In the genomic region with DNA sequence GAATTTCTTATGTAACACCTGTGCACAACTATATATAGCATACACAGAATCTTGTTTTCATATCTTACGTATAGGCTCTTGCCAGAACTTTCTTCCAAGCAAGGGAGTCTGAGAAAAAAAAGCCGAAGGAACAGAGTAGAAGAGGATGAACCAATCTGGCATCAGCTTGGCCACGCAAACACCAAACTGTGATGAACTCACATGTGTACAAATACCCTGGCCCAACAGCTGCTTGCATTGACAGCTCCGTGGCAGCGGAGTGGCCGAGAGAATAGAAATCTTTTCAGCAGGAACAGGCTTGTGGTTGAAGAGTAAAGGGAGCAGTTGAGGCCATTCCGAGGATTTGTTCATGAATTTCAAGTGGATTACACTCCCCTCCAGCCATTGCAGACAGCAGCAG, we compare ENCODE assay signal across 18 cellular contexts.
A peak's percentile ranks its signal among the peaks of the same experiment; 100 is the strongest.
DNase-seq lines count a peak whose midpoint lies in the region; ATAC-seq and TF ChIP-seq lines count a peak whose summit lies in the region.
"Had no signal": no experiment of that assay in that cellular context is flagged by ENCODE, and none has a peak within 500 bp of the region (broad histone marks: within the 10 kb centered on the region; RNA-seq: fewer than 3 reads in every experiment).

No MANE protein-coding gene starts in this region.

- no peak overlapping the region for H3K4me2 ChIP-seq in neuronal stem cell (ENCODE audit: insufficient read depth, low read length, poor library complexity, severe bottlenecking)
- H3K4me2 ChIP-seq: A549 had no signal

- no peak overlapping the region for H2BK5ac ChIP-seq in neuronal stem cell (ENCODE audit: low read length)

- H2BK12ac ChIP-seq in neuronal stem cell (ENCODE audit: low read length), result no peak overlapping the region

- intact Hi-C loops in Right ventricle myocardium inferior (cut with DNase I) (no loop called here), cardiac septum (cut with DNase I) (no loop called here), uterus (cut with DNase I; ENCODE audit: low total_unique reads) (no loop called here)

- no CpG with 5 or more reads among the region's 7 CpGs for WGBS in neuronal stem cell (ENCODE audit: extremely low coverage in 2 of 2, insufficient read length in 2 of 2, insufficient replicate concordance in 1 of 2), 2 donors

- H3K27ac ChIP-seq in neuronal stem cell (replicated peaks; ENCODE audit: low read length), result no peak overlapping the region
- no peak overlapping the region for H3K27ac ChIP-seq in uterus
- H3K27ac ChIP-seq: A549, breast epithelium, epithelial cell of prostate, RWPE1, skin epidermis, stomach had no signal

- H3K27me3 ChIP-seq in neuronal stem cell (ENCODE audit: control insufficient read depth in 3 of 3, insufficient read depth in 3 of 3, low read depth in 1 of 3, low read length in 3 of 3) (no peaks in the 10 kb centered on the region), uterus (no peaks in the 10 kb centered on the region)
- H3K27me3 ChIP-seq: breast epithelium had no signal

- H3K18ac ChIP-seq in neuronal stem cell (ENCODE audit: low read length), result no peak overlapping the region

- H4K8ac ChIP-seq in neuronal stem cell (ENCODE audit: low read depth, low read length), result no peak overlapping the region

- no peaks in the 10 kb centered on the region for H3K79me1 ChIP-seq in neuronal stem cell (ENCODE audit: low read depth, low read length)

- no peak overlapping the region for H3K4ac ChIP-seq in neuronal stem cell (ENCODE audit: low read length)

- H3K4me1 ChIP-seq in neuronal stem cell (ENCODE audit: control insufficient read depth in 2 of 2, insufficient read depth in 1 of 2, low read depth in 1 of 2, low read length in 2 of 2) (peaks cover 8 to 19% of the 10 kb centered on the region in 2 donors), uterus (no peaks in the 10 kb centered on the region)
- H3K4me1 ChIP-seq: A549, breast epithelium had no signal

- H3K9ac ChIP-seq in neuronal stem cell (ENCODE audit: low read depth, low read length, poor library complexity), result no peak overlapping the region

- no peak overlapping the region for H3K23ac ChIP-seq in neuronal stem cell (ENCODE audit: low read depth, low read length, poor library complexity)

- peak; percentile 39 for ATAC-seq in Right ventricle myocardium inferior
- ATAC-seq in omental fat pad (ENCODE audit: low FRiP score), result no peak
- ATAC-seq: A549, GM12878 had no signal

- H3K4me3 ChIP-seq in fibroblast of villous mesenchyme (ENCODE audit: low read depth, low read length) (peak overlapping the region; percentile 40), neuronal stem cell (ENCODE audit: low read length in 2 of 2) (peak overlapping the region in 1 of 2 donors; percentile 8), uterus (no peak overlapping the region)
- H3K4me3 ChIP-seq: A549, breast epithelium, GM12878, skin epidermis, stomach had no signal

- no peak overlapping the region for H4K91ac ChIP-seq in neuronal stem cell (ENCODE audit: low read depth, low read length, poor library complexity)

- H2BK120ac ChIP-seq in neuronal stem cell (ENCODE audit: low read depth, low read length), result no peak overlapping the region

- no peak for TF ChIP-seq CTCF in fibroblast of villous mesenchyme (IDR thresholded peaks at IDR 0.05; ENCODE audit: insufficient read depth, low read depth, low read length)
- TF ChIP-seq CTCF in uterus (IDR thresholded peaks at IDR 0.05), result no peak
- TF ChIP-seq CTCF in omental fat pad (IDR thresholded peaks at IDR 0.05), result no peak

- TF ChIP-seq POLR2A in uterus (IDR thresholded peaks at IDR 0.05), result no peak

- DNase-seq in Right ventricle myocardium inferior (ENCODE audit: missing footprints) (no peak), cardiac septum (ENCODE audit: low spot score) (no peak), fibroblast of villous mesenchyme (ENCODE audit: low read depth) (no peak), neuronal stem cell (ENCODE audit: low spot score) (no peak), T-helper 9 cell (no peak), HUDEP-2 (lab: John Stamatoyannopoulos, UW; ENCODE audit: unreplicated experiment in 76 of 76) (no peak), uterus (no peak), omental fat pad (ENCODE audit: low spot score) (no peak)
- DNase-seq: GF-D8; kidney glomerular epithelial cell; stimulated activated CD4-positive, alpha-beta T cell treated with anti-CD3 and anti-CD28 coated beads, Interleukin-2, amount 100 ng/mL, for 48 hours; stomach had no signal

- H3K9me3 ChIP-seq in neuronal stem cell (replicated peaks in 1 of 2; ENCODE audit: control insufficient read depth in 2 of 2, insufficient read depth in 1 of 2, low read depth in 1 of 2, low read length in 2 of 2) (no peaks in the 10 kb centered on the region), uterus (no peaks in the 10 kb centered on the region)
- H3K9me3 ChIP-seq: breast epithelium, stomach had no signal

- H3K36me3 ChIP-seq in neuronal stem cell (replicated peaks in 1 of 2; ENCODE audit: control insufficient read depth in 2 of 2, insufficient read depth in 2 of 2, low read length in 2 of 2) (no peaks in the 10 kb centered on the region), uterus (no peaks in the 10 kb centered on the region)
- H3K36me3 ChIP-seq: breast epithelium, stomach had no signal

- no peak overlapping the region for H3K14ac ChIP-seq in neuronal stem cell (ENCODE audit: low read length)

- H2BK15ac ChIP-seq in neuronal stem cell (ENCODE audit: low read length), result no peak overlapping the region

- peak overlapping the region; percentile 76 for H2AFZ ChIP-seq in neuronal stem cell (ENCODE audit: low read length)

- H2AK5ac ChIP-seq in neuronal stem cell (ENCODE audit: low read depth, low read length), result no peak overlapping the region
